ENCODE assay signal across 12 cellular contexts in the genomic region with DNA sequence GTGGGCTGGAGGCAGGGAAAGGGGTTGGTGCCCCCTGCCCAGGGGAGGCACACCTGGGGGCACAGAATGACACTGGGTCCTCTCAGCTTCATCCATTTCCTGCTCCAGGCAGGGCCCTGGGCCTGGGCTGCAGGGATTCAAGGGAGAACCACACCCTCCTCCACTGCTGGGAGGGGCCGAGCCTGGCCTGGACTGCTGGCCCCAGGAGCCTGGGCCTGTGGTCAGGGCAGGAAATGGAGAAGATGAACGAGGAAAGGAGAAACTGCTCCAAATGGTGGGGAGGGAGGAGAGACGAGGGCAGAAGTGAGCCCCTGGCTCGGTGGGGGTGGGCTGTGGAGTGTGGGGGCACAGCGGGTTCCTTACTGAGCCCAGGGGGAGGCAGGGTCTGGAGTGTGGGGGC. TPM values are rescaled to one million over a fixed set of nuclear protein-coding genes. Genes with fewer than 3 reads are reported as not detected.
DNase-seq lines count a peak whose midpoint lies in the region; TF ChIP-seq lines count a peak whose summit lies in the region.
"Had no signal": no experiment of that assay in that cellular context is flagged by ENCODE, and none has a peak within 500 bp of the region (broad histone marks: within the 10 kb centered on the region; RNA-seq: fewer than 3 reads in every experiment).

No MANE protein-coding gene starts in this region.

- H3K27ac ChIP-seq in fibroblast of lung (ENCODE audit: insufficient read depth, low read length) (no peak overlapping the region), osteoblast (ENCODE audit: low read depth, low read length) (no peak overlapping the region)

- H3K4me3 ChIP-seq in MG63 = no peak overlapping the region
- no peak overlapping the region for H3K4me3 ChIP-seq in fibroblast of lung (replicated peaks in 1 of 4; ENCODE audit: control extremely low read depth in 1 of 4, insufficient read depth in 1 of 4, low read depth in 3 of 4, low read length in 4 of 4)
- no peak overlapping the region for H3K4me3 ChIP-seq in osteoblast (ENCODE audit: insufficient read depth, low read length)

- H3K27me3 Mint-ChIP-seq in Calu3 (ENCODE audit: unreplicated experiment) = no peaks in the 10 kb centered on the region
- no peaks in the 10 kb centered on the region for H3K27me3 Mint-ChIP-seq in activated T-cell treated with anti-CD3 and anti-CD28 coated beads, Interleukin-2, amount 50 U/mL, for 24 hours

- no peaks in the 10 kb centered on the region for H3K79me2 ChIP-seq in fibroblast of lung (ENCODE audit: control insufficient read depth, insufficient read depth, low read length)
- no peaks in the 10 kb centered on the region for H3K79me2 ChIP-seq in osteoblast (ENCODE audit: insufficient read depth, low read length)

- no peaks in the 10 kb centered on the region for H3K9me3 ChIP-seq in MG63
- H3K9me3 ChIP-seq in fibroblast of lung (ENCODE audit: control insufficient read depth, insufficient read depth, low read depth, low read length) = no peaks in the 10 kb centered on the region
- no peaks in the 10 kb centered on the region for H3K9me3 ChIP-seq in osteoblast (ENCODE audit: low read depth, low read length)

- intact Hi-C loops in Calu3 (cut with micrococcal nuclease; ENCODE audit: unreplicated experiment) = no loop called here

- H3K9ac ChIP-seq in fibroblast of lung (ENCODE audit: insufficient read depth, low read length) = no peak overlapping the region

- H3K27me3 ChIP-seq in MG63 = no peaks in the 10 kb centered on the region
- no peaks in the 10 kb centered on the region for H3K27me3 ChIP-seq in fibroblast of lung (ENCODE audit: control insufficient read depth, insufficient read depth, low read length)
- no peaks in the 10 kb centered on the region for H3K27me3 ChIP-seq in osteoblast (ENCODE audit: insufficient read depth, low read length)

- H4K20me1 ChIP-seq in fibroblast of lung (ENCODE audit: control insufficient read depth, extremely low read depth, insufficient read depth, low read length) = no peaks in the 10 kb centered on the region
- no peaks in the 10 kb centered on the region for H4K20me1 ChIP-seq in osteoblast (ENCODE audit: insufficient read depth, low read length)

- H3K36me3 ChIP-seq in MG63 (no peaks in the 10 kb centered on the region), fibroblast of lung (ENCODE audit: control insufficient read depth, insufficient read depth, low read length) (no peaks in the 10 kb centered on the region), osteoblast (ENCODE audit: insufficient read depth, low read length) (no peaks in the 10 kb centered on the region)

- peaks cover 17% of the 10 kb centered on the region for H3K4me1 ChIP-seq in fibroblast of lung (ENCODE audit: control insufficient read depth, extremely low read depth, insufficient read depth, low read length)
- peaks cover 19% of the 10 kb centered on the region for H3K4me1 ChIP-seq in osteoblast (ENCODE audit: insufficient read depth, low read length)

- CTCF ChIA-PET in Calu3 (lab: Charles Lee) = interaction anchor here (0.6 to 1.0 kb wide), 2 partner anchors 147 to 602 kb away, joined by 3 read pairs; a partner anchor contains a TSS

- H3K36me3 Mint-ChIP-seq in Calu3 (ENCODE audit: insufficient read depth, unreplicated experiment) = no peaks in the 10 kb centered on the region
- no peaks in the 10 kb centered on the region for H3K36me3 Mint-ChIP-seq in activated T-cell treated with anti-CD3 and anti-CD28 coated beads, Interleukin-2, amount 50 U/mL, for 24 hours (ENCODE audit: low read depth)
- H3K36me3 Mint-ChIP-seq: WTC11 had no signal

- H2AFZ ChIP-seq in fibroblast of lung (ENCODE audit: low read length) = no peak overlapping the region
- peak overlapping the region; percentile 51 for H2AFZ ChIP-seq in osteoblast (ENCODE audit: low read length)

- H3K27ac Mint-ChIP-seq in Calu3 (ENCODE audit: unreplicated experiment) = no peak overlapping the region
- H3K27ac Mint-ChIP-seq in activated T-cell treated with anti-CD3 and anti-CD28 coated beads, Interleukin-2, amount 50 U/mL, for 24 hours = no peak overlapping the region

- TF ChIP-seq CTCF in Calu3 (IDR thresholded peaks at IDR 0.05; ENCODE audit: unreplicated experiment) = no peak
- no peak for TF ChIP-seq CTCF in fibroblast of lung (conservative IDR thresholded peaks at IDR 0.05 in 1 of 2, IDR thresholded peaks at IDR 0.05 in 1 of 2; ENCODE audit: low read depth in 1 of 2, low read length in 2 of 2)
- TF ChIP-seq CTCF in osteoblast (IDR thresholded peaks at IDR 0.05; ENCODE audit: extremely low read depth, low read depth, low read length) = no peak

- H3K4me2 ChIP-seq in fibroblast of lung (ENCODE audit: extremely low read depth, insufficient read depth, low read length) = no peak overlapping the region
- no peak overlapping the region for H3K4me2 ChIP-seq in osteoblast (ENCODE audit: insufficient read depth, low read length)

- no peaks in the 10 kb centered on the region for H3K9me3 Mint-ChIP-seq in Calu3 (ENCODE audit: low read depth, unreplicated experiment)
- H3K9me3 Mint-ChIP-seq in activated T-cell treated with anti-CD3 and anti-CD28 coated beads, Interleukin-2, amount 50 U/mL, for 24 hours = no peaks in the 10 kb centered on the region
- H3K9me3 Mint-ChIP-seq: WTC11 had no signal

- DNase-seq in Calu3 (peak; percentile 17), MG63 (peak; percentile 48), fibroblast of lung (ENCODE audit: low read depth in 2 of 2) (peak; percentile 23 to 36), osteoblast (ENCODE audit: insufficient read length, low spot score, missing footprints) (peak; percentile 95), activated gamma-delta T cell treated with Interleukin-2 at 50 U/mL for 16 hours (no peak), middle frontal gyrus (ENCODE audit: extremely low spot score, low spot score) (no peak)
- no peak for DNase-seq in activated T-cell treated with anti-CD3 and anti-CD28 coated beads, Interleukin-2, amount 50 U/mL, for 24 hours
- DNase-seq in activated CD8-positive, alpha-beta memory T cell treated with anti-CD3 and anti-CD28 coated beads for 24 hours = no peak
- DNase-seq: activated naive CD4-positive, alpha-beta T cell treated with anti-CD3 and anti-CD28 coated beads, Interleukin-2, amount 50 U/mL, for 16 hours; cerebellar nuclear complex; midbrain had no signal

- no TSS peak for BruUV-seq in Calu3 (replicated peaks; lab: Mats Ljungman, UMichigan)

- peaks cover 17% of the 10 kb centered on the region for H3K4me1 Mint-ChIP-seq in Calu3 (ENCODE audit: low read depth, unreplicated experiment)
- no peaks in the 10 kb centered on the region for H3K4me1 Mint-ChIP-seq in activated T-cell treated with anti-CD3 and anti-CD28 coated beads, Interleukin-2, amount 50 U/mL, for 24 hours (ENCODE audit: low read depth)
- H3K4me1 Mint-ChIP-seq: WTC11 had no signal

- H3K4me3 Mint-ChIP-seq in Calu3 (ENCODE audit: low read depth, unreplicated experiment) = no peak overlapping the region
- no peak overlapping the region for H3K4me3 Mint-ChIP-seq in activated T-cell treated with anti-CD3 and anti-CD28 coated beads, Interleukin-2, amount 50 U/mL, for 24 hours
- H3K4me3 Mint-ChIP-seq: WTC11 had no signal

RNA-seq across cellular contexts. Expression of a gene that starts 38.1 kb away (rescaled TPM):
- total RNA-seq in Calu3 (2022) (1.2 and 1.3 TPM in 2 replicates), fibroblast of lung (1.3 and 1.8 TPM in 2 replicates), osteoblast (5.1 and 6.2 TPM in 2 replicates)
- total RNA-seq in MG63 (2014; rRNA removed; shearing (Covaris generic); ENCODE audit: low replicate concordance) = 0.16 and 0.25 TPM in 2 replicates
- 0.05 and 0.11 TPM in 2 replicates for polyA plus RNA-seq in fibroblast of lung
- polyA plus RNA-seq in fibroblast of lung (2012) = 0.03 and 0.14 TPM in 2 replicates
- polyA minus RNA-seq in fibroblast of lung (ENCODE audit: low replicate concordance) = 1.2 and 2.9 TPM in 2 replicates

Comparison
In these comparisons a context has a peak if more than half of its experiments do, and no peak if none do; other contexts are left out.
1. DNase-seq: peak in Calu3 (single experiment), MG63 (single experiment), fibroblast of lung (2 of 2) and osteoblast (single experiment); none in activated T-cell treated with anti-CD3 and anti-CD28 coated beads, Interleukin-2, amount 50 U/mL, for 24 hours (single experiment), activated gamma-delta T cell treated with Interleukin-2 at 50 U/mL for 16 hours (single experiment), activated CD8-positive, alpha-beta memory T cell treated with anti-CD3 and anti-CD28 coated beads for 24 hours (single experiment) and middle frontal gyrus (single experiment).